Comparison of ENCODE assay signal across 11 cellular contexts in genomic region chr12:50100561-50100960, GRCh38.
"Had no signal": no experiment of that assay in that cellular context is flagged by ENCODE, and none has a peak within 500 bp of the region (broad histone marks: within the 10 kb centered on the region; RNA-seq: fewer than 3 reads in every experiment).

No MANE protein-coding gene starts in this region.

- DNase-seq: activated CD4-positive, alpha-beta T cell treated with anti-CD3 and anti-CD28 coated beads, Interleukin-2, amount 50 U/mL, for 1 hour; activated CD8-positive, alpha-beta memory T cell treated with anti-CD3 and anti-CD28 coated beads for 24 hours; activated naive CD4-positive, alpha-beta T cell treated with Interleukin-2 at 50 U/mL for 16 hours; left ventricle myocardium inferior; stimulated activated naive CD8-positive, alpha-beta T cell treated with anti-CD3 and anti-CD28 coated beads, Interleukin-15, amount 100 ng/mL, for 72 hours; T-helper 9 cell had no signal

- H3K27ac ChIP-seq: ascending aorta, hepatocyte, left ventricle myocardium inferior, prostate gland had no signal

- H3K27me3 ChIP-seq: ascending aorta, hepatocyte had no signal

- H3K4me3 ChIP-seq: ascending aorta, hepatocyte, left ventricle myocardium inferior, prostate gland had no signal

- H3K9me3 ChIP-seq: ascending aorta, left ventricle myocardium inferior, prostate gland had no signal

- ATAC-seq: activated CD4-positive, CD25-positive, alpha-beta regulatory T cell treated with anti-CD3 and anti-CD28 coated beads, Interleukin-2, amount 50 U/mL, for 24 hours; sciatic nerve; stimulated activated naive CD8-positive, alpha-beta T cell treated with anti-CD3 and anti-CD28 coated beads, Interleukin-15, amount 100 ng/mL, for 72 hours had no signal
